In the genomic region with DNA sequence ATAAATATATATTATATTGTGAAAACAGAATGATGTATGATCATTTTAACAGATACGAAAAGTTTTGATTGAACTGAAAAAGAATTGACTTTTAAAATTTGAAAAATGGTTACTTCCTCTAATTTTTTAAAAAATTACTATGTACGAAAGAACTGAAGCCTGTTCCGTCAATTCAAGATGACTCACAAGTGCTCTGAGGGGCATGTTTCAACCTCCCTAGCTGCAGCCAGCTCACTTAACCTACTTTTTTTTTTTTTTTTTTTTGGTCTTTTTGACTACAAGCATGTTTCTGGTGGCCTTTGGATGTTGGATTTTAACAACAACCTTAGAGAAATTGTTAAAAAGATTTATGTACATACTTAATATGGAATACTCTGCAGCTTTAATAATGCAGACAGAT, we compare ENCODE assay signal across 13 cellular contexts.
"Had no signal": no experiment of that assay in that cellular context is flagged by ENCODE, and none has a peak within 500 bp of the region (broad histone marks: within the 10 kb centered on the region; RNA-seq: fewer than 3 reads in every experiment).

No MANE protein-coding gene starts in this region.

- H3K9me3 ChIP-seq: psoas muscle, right lobe of liver had no signal

- ATAC-seq: activated naive CD8-positive, alpha-beta T cell treated with anti-CD3 and anti-CD28 coated beads, Interleukin-2, amount 50 U/mL, for 24 hours; psoas muscle; right lobe of liver; T-cell had no signal

- H3K4me1 ChIP-seq: psoas muscle, right lobe of liver had no signal

- DNase-seq: activated CD4-positive, CD25-positive, alpha-beta regulatory T cell treated with anti-CD3 and anti-CD28 coated beads, Interleukin-2, amount 50 U/mL, for 72 hours; activated naive CD4-positive, alpha-beta T cell treated with anti-CD3 and anti-CD28 coated beads for 36 hours; activated naive CD8-positive, alpha-beta T cell treated with anti-CD3 and anti-CD28 coated beads, Interleukin-2, amount 50 U/mL, for 24 hours; caudate nucleus; effector CD4-positive, alpha-beta T cell; foreskin melanocyte; nephron progenitor cell; occipital lobe; psoas muscle; right lobe of liver; T-cell; T-helper 9 cell had no signal

- H3K4me3 ChIP-seq: coronary artery, psoas muscle, right lobe of liver had no signal

- H3K27ac ChIP-seq: coronary artery, psoas muscle, right lobe of liver had no signal

- H3K36me3 ChIP-seq: right lobe of liver had no signal
